ENCODE assay signal across 1 cellular context in the genomic region with DNA sequence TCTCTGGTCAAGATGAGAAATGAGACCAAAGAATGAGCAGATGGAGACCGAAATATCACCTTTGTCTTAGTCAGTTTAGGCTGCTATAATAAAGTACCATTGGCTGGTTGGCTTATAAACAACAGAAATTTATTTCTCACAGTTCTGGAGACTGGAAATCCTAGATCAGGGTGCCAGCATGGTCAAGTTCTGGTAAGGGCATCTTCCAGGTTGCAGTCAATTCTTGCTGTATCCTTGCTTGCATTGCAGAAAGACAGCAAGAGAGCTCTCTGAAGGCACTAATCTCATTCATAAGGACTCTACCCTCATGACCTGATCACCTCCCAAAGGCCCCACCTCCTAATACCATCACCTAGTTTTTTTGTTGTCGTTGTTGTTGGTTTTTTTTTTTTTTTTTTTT.
TF ChIP-seq lines count a peak whose summit lies in the region.

No MANE protein-coding gene starts in this region.

TF ChIP-seq in GM23338, 12 proteins besides CTCF, POLR2A, EP300 and RAD21 (continued from another document):
- TF ChIP-seq, protein P1, sequence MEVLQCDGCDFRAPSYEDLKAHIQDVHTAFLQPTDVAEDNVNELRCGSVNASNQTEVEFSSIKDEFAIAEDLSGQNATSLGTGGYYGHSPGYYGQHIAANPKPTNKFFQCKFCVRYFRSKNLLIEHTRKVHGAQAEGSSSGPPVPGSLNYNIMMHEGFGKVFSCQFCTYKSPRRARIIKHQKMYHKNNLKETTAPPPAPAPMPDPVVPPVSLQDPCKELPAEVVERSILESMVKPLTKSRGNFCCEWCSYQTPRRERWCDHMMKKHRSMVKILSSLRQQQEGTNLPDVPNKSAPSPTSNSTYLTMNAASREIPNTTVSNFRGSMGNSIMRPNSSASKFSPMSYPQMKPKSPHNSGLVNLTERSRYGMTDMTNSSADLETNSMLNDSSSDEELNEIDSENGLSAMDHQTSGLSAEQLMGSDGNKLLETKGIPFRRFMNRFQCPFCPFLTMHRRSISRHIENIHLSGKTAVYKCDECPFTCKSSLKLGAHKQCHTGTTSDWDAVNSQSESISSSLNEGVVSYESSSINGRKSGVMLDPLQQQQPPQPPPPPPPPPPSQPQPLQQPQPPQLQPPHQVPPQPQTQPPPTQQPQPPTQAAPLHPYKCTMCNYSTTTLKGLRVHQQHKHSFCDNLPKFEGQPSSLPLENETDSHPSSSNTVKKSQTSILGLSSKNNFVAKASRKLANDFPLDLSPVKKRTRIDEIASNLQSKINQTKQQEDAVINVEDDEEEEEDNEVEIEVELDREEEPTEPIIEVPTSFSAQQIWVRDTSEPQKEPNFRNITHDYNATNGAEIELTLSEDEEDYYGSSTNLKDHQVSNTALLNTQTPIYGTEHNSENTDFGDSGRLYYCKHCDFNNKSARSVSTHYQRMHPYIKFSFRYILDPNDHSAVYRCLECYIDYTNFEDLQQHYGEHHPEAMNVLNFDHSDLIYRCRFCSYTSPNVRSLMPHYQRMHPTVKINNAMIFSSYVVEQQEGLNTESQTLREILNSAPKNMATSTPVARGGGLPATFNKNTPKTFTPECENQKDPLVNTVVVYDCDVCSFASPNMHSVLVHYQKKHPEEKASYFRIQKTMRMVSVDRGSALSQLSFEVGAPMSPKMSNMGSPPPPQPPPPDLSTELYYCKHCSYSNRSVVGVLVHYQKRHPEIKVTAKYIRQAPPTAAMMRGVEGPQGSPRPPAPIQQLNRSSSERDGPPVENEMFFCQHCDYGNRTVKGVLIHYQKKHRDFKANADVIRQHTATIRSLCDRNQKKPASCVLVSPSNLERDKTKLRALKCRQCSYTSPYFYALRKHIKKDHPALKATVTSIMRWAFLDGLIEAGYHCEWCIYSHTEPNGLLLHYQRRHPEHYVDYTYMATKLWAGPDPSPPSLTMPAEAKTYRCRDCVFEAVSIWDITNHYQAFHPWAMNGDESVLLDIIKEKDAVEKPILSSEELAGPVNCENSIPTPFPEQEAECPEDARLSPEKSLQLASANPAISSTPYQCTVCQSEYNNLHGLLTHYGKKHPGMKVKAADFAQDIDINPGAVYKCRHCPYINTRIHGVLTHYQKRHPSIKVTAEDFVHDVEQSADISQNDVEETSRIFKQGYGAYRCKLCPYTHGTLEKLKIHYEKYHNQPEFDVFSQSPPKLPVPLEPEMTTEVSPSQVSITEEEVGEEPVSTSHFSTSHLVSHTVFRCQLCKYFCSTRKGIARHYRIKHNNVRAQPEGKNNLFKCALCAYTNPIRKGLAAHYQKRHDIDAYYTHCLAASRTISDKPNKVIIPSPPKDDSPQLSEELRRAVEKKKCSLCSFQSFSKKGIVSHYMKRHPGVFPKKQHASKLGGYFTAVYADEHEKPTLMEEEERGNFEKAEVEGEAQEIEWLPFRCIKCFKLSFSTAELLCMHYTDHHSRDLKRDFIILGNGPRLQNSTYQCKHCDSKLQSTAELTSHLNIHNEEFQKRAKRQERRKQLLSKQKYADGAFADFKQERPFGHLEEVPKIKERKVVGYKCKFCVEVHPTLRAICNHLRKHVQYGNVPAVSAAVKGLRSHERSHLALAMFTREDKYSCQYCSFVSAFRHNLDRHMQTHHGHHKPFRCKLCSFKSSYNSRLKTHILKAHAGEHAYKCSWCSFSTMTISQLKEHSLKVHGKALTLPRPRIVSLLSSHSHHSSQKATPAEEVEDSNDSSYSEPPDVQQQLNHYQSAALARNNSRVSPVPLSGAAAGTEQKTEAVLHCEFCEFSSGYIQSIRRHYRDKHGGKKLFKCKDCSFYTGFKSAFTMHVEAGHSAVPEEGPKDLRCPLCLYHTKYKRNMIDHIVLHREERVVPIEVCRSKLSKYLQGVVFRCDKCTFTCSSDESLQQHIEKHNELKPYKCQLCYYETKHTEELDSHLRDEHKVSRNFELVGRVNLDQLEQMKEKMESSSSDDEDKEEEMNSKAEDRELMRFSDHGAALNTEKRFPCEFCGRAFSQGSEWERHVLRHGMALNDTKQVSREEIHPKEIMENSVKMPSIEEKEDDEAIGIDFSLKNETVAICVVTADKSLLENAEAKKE (CRISPR knock-in tag; IDR thresholded peaks at IDR 0.05) = no peak
- TF ChIP-seq EZH2phosphoT487 (IDR thresholded peaks at IDR 0.05; ENCODE audit: unreplicated experiment) = no peak
- TF ChIP-seq JUNB (IDR thresholded peaks at IDR 0.05; ENCODE audit: unreplicated experiment) = no peak
- TF ChIP-seq ZNF114 (CRISPR knock-in tag; IDR thresholded peaks at IDR 0.05) = no peak
- no peak for TF ChIP-seq POLR2AphosphoS5 (IDR thresholded peaks at IDR 0.05; ENCODE audit: low read depth)
- no peak for TF ChIP-seq ZNF331 (CRISPR knock-in tag; IDR thresholded peaks at IDR 0.05; ENCODE audit: low read depth)
- TF ChIP-seq, protein P2, sequence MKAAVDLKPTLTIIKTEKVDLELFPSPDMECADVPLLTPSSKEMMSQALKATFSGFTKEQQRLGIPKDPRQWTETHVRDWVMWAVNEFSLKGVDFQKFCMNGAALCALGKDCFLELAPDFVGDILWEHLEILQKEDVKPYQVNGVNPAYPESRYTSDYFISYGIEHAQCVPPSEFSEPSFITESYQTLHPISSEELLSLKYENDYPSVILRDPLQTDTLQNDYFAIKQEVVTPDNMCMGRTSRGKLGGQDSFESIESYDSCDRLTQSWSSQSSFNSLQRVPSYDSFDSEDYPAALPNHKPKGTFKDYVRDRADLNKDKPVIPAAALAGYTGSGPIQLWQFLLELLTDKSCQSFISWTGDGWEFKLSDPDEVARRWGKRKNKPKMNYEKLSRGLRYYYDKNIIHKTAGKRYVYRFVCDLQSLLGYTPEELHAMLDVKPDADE (IDR thresholded peaks at IDR 0.05) = no peak
- TF ChIP-seq EZH2 (IDR thresholded peaks at IDR 0.05; ENCODE audit: low read depth, unreplicated experiment) = no peak
TF ChIP-seq in GM23338: peak in this region for 0.
